Comparison of ENCODE assay signal across 33 cellular contexts in the genomic region with DNA sequence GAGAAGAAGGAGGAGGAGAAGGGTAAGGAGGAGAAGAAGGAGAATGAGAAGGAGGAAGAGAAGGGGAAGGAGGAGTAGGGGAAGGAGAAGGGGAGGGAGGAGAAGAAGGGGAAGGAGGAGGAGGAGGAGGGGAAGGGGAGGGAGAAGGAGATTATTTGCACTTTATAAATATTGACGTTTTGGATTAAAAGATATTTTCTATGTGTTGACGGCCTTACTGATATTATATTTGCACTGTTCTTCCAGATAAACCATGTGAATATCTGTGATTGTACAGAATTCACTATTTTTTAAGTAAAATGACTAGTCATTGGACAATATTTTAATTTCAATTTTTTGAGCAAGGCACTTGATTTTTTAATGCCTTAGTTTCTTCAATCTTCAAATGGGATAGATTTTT.
"Had no signal": no experiment of that assay in that cellular context is flagged by ENCODE, and none has a peak within 500 bp of the region (broad histone marks: within the 10 kb centered on the region; RNA-seq: fewer than 3 reads in every experiment).

No MANE protein-coding gene starts in this region.

- H3K36me3 ChIP-seq: adrenal gland, ascending aorta, brain microvascular endothelial cell, breast epithelium, cardiac muscle cell had no signal

- DNase-seq: activated effector memory CD4-positive, alpha-beta T cell treated with anti-CD3 and anti-CD28 coated beads, Interleukin-2, amount 50 U/mL, for 16 hours; activated effector memory CD4-positive, alpha-beta T cell treated with Interleukin-2 at 50 U/mL for 16 hours; activated gamma-delta T cell; activated gamma-delta T cell treated with Interleukin-2 at 50 U/mL for 16 hours; activated naive CD4-positive, alpha-beta T cell; activated naive CD4-positive, alpha-beta T cell treated with anti-CD3 and anti-CD28 coated beads for 36 hours; activated naive CD4-positive, alpha-beta T cell treated with anti-CD3 and anti-CD28 coated beads, Interleukin-2, amount 10 ng/mL, durations not matched to agents 7 days and 5 days; activated naive CD4-positive, alpha-beta T cell treated with anti-CD3 and anti-CD28 coated beads, Interleukin-2, amount 50 U/mL, for 16 hours; activated naive CD4-positive, alpha-beta T cell treated with Interleukin-2 at 50 U/mL for 16 hours; activated naive CD8-positive, alpha-beta T cell treated with anti-CD3 and anti-CD28 coated beads for 36 hours; activated naive CD8-positive, alpha-beta T cell treated with anti-CD3 and anti-CD28 coated beads, Interleukin-2, amount 10 ng/mL, durations not matched to agents 7 days and 5 days; activated naive CD8-positive, alpha-beta T cell treated with anti-CD3 and anti-CD28 coated beads, Interleukin-2, amount 50 U/mL, for 24 hours; activated T-cell treated with anti-CD3 and anti-CD28 coated beads, Interleukin-2, amount 50 U/mL, for 24 hours; activated T-cell treated with anti-CD3 and anti-CD28 coated beads, Interleukin-2, amount 50 U/mL, for 4 hours; activated T-cell treated with anti-CD3 and anti-CD28 coated beads, Interleukin-2, amount 50 U/mL, for 48 hours; activated T-cell treated with anti-CD3 and anti-CD28 coated beads, Interleukin-2, amount 50 U/mL, for 72 hours; adrenal gland; amniotic stem cell; amygdala; anterior cingulate cortex; aorta; body of pancreas; brain microvascular endothelial cell; caudate nucleus; central memory CD4-positive, alpha-beta T cell; cerebellar nuclear complex had no signal

- H3K4me3 ChIP-seq: adrenal gland, ascending aorta, body of pancreas, breast epithelium, cardiac muscle cell had no signal

- ATAC-seq: activated naive CD4-positive, alpha-beta T cell treated with anti-CD3 and anti-CD28 coated beads, Interleukin-2, amount 50 U/mL, for 72 hours; activated naive CD8-positive, alpha-beta T cell treated with anti-CD3 and anti-CD28 coated beads, Interleukin-2, amount 50 U/mL, for 24 hours; activated T-cell treated with anti-CD3 and anti-CD28 coated beads, Interleukin-2, amount 50 U/mL, for 4 hours; activated T-cell treated with anti-CD3 and anti-CD28 coated beads, Interleukin-2, amount 50 U/mL, for 72 hours; activated T-helper 17 cell treated with anti-CD3 and anti-CD28 coated beads, Interleukin-2, amount 50 U/mL, for 72 hours; body of pancreas had no signal

- FAIRE-seq: astrocyte, bronchial epithelial cell had no signal

- H3K27me3 ChIP-seq: adrenal gland, ascending aorta, body of pancreas, brain microvascular endothelial cell, breast epithelium, cardiac muscle cell had no signal

- H3K9me3 ChIP-seq: adrenal gland, ascending aorta, body of pancreas, breast epithelium had no signal

- H3K27ac ChIP-seq: adrenal gland, ascending aorta, body of pancreas, brain microvascular endothelial cell, breast epithelium, cardiac muscle cell had no signal

- H3K4me1 ChIP-seq: adrenal gland, ascending aorta, breast epithelium had no signal
